ENCODE assay signal across 15 cellular contexts in genomic region chr2:9250498-9251153, GRCh38. TPM values are rescaled to one million over a fixed set of nuclear protein-coding genes. Genes with fewer than 3 reads are reported as not detected.
DNase-seq lines count a peak whose midpoint lies in the region; ATAC-seq, FAIRE-seq and TF ChIP-seq lines count a peak whose summit lies in the region.
"Had no signal": no experiment of that assay in that cellular context is flagged by ENCODE, and none has a peak within 500 bp of the region (broad histone marks: within the 10 kb centered on the region; RNA-seq: fewer than 3 reads in every experiment).

No MANE protein-coding gene starts in this region.

- no peak overlapping the region for H3K4me3 ChIP-seq in left ventricle myocardium inferior
- H3K4me3 ChIP-seq in H1 (ENCODE audit: extremely low read depth in 1 of 4, insufficient read depth in 2 of 4, low read depth in 3 of 4, low read length in 4 of 4) = no peak overlapping the region
- H3K4me3 ChIP-seq in mucosa of stomach (ENCODE audit: low read length) = no peak overlapping the region
- H3K4me3 ChIP-seq: tibial nerve had no signal

- no peak for TF ChIP-seq RAD21 in H1 (IDR thresholded peaks at IDR 0.05 in 1 of 2, conservative IDR thresholded peaks at IDR 0.05 in 1 of 2; ENCODE audit: low read depth in 2 of 2, low read length in 2 of 2)

- TF ChIP-seq EP300 in H1 (IDR thresholded peaks at IDR 0.05; ENCODE audit: borderline replicate concordance in 1 of 2, low read depth in 2 of 2, low read length in 2 of 2) = no peak

- H2BK5ac ChIP-seq in H1 (ENCODE audit: low read depth, low read length) = no peak overlapping the region

- POLR2A ChIA-PET in H1 (lab: Charles Lee; ENCODE audit: partially characterized antibody) = no interaction called here

- H3K27me3 ChIP-seq in left ventricle myocardium inferior (ENCODE audit: low read depth) = no peaks in the 10 kb centered on the region
- H3K27me3 ChIP-seq in H1 (replicated peaks in 1 of 4; ENCODE audit: control insufficient read depth in 3 of 4, extremely low read depth in 1 of 4, insufficient read depth in 3 of 4, low read length in 3 of 4) = no peaks in the 10 kb centered on the region; a peak in 1 of 7 replicates
- no peaks in the 10 kb centered on the region for H3K27me3 ChIP-seq in mucosa of stomach (ENCODE audit: control insufficient read depth, insufficient read depth, low read length)
- H3K27me3 ChIP-seq: tibial nerve had no signal

- no peak overlapping the region for H4K5ac ChIP-seq in H1 (ENCODE audit: insufficient read length, low read depth, low read length)

- H3K9ac ChIP-seq in H1 (replicated peaks in 1 of 4; ENCODE audit: extremely low read depth in 1 of 4, low read depth in 3 of 4, low read length in 3 of 4) = no peak overlapping the region
- H3K9ac ChIP-seq in mucosa of stomach (ENCODE audit: low read length) = peak overlapping the region; percentile 54

- H4K8ac ChIP-seq in H1 (ENCODE audit: extremely low read depth, insufficient read depth, low read length) = no peak overlapping the region

- CTCF ChIA-PET in H1 (lab: Charles Lee; ENCODE audit: partially characterized antibody) = interaction anchor here (0.5 to 2.5 kb wide), 3 partner anchors 11 to 1539 kb away, joined by 3 to 8 read pairs (median 3); no protein-coding TSS in a partner anchor
- CTCF ChIA-PET in activated naive CD4-positive, alpha-beta T cell treated with anti-CD3 and anti-CD28 coated beads, Interleukin-2, amount 10 ng/mL, durations not matched to agents 7 days and 5 days (lab: Charles Lee) = no interaction called here
- CTCF ChIA-PET in activated naive CD4-positive, alpha-beta T cell treated with anti-CD3 and anti-CD28 coated beads for 36 hours (lab: Charles Lee) = no interaction called here

- WGBS in H1 (ENCODE audit: extremely low coverage in 1 of 2, insufficient coverage in 1 of 2, insufficient read length in 1 of 2, insufficient replicate concordance in 2 of 2, low coverage in 1 of 2, low lambda C conversion rate in 2 of 2, missing lambda C conversion rate in 1 of 2), 2 experiments = 91 to 100% methylated on average over 2 to 12 of the region's 12 CpGs

- H3K79me2 ChIP-seq in H1 (ENCODE audit: control insufficient read depth in 1 of 2, insufficient read depth in 2 of 2, low read length in 2 of 2) = peaks cover 0 to 45% of the 10 kb centered on the region in 2 experiments; a peak in 3 of 4 replicates

- peak overlapping the region; percentile 14 for H3K4me3 Mint-ChIP-seq in type B pancreatic cell
- no peak overlapping the region for H3K4me3 Mint-ChIP-seq in activated naive CD4-positive, alpha-beta T cell treated with anti-CD3 and anti-CD28 coated beads, Interleukin-2, amount 10 ng/mL, durations not matched to agents 7 days and 5 days
- H3K4me3 Mint-ChIP-seq in activated naive CD4-positive, alpha-beta T cell treated with anti-CD3 and anti-CD28 coated beads for 36 hours = no peak overlapping the region
- H3K4me3 Mint-ChIP-seq: H9 had no signal

- H3K27ac ChIP-seq in left ventricle myocardium inferior (replicated peaks) (peak overlapping the region; percentile 62), H1 (ENCODE audit: low read depth, low read length) (no peak overlapping the region)

- intact Hi-C loops in left ventricle myocardium inferior (cut with micrococcal nuclease) = no loop called here
- intact Hi-C loops in Right ventricle myocardium inferior (cut with DNase I) = no loop called here
- intact Hi-C loops in activated naive CD4-positive, alpha-beta T cell treated with anti-CD3 and anti-CD28 coated beads for 36 hours (cut with micrococcal nuclease) = no loop called here

- H2AK5ac ChIP-seq in H1 (ENCODE audit: low read depth, low read length) = 0 out of 2 replicates have a peak overlapping the region, but pooled peaks have one; percentile 92

- TF ChIP-seq CTCF in left ventricle myocardium inferior (IDR thresholded peaks at IDR 0.05; ENCODE audit: borderline replicate concordance) (no peak), H1 (IDR thresholded peaks at IDR 0.05; ENCODE audit: control extremely low read depth in 1 of 3, insufficient read depth in 1 of 3, low read depth in 1 of 3, low read length in 3 of 3) (no peak), type B pancreatic cell (conservative IDR thresholded peaks at IDR 0.05) (no peak)

- H3K4ac ChIP-seq in H1 (replicated peaks; ENCODE audit: insufficient read length, low read depth, low read length) = no peak overlapping the region

- peaks cover 77% of the 10 kb centered on the region for H3K4me1 Mint-ChIP-seq in type B pancreatic cell (ENCODE audit: unreplicated experiment)
- no peaks in the 10 kb centered on the region for H3K4me1 Mint-ChIP-seq in activated naive CD4-positive, alpha-beta T cell treated with anti-CD3 and anti-CD28 coated beads, Interleukin-2, amount 10 ng/mL, durations not matched to agents 7 days and 5 days
- no peaks in the 10 kb centered on the region for H3K4me1 Mint-ChIP-seq in activated naive CD4-positive, alpha-beta T cell treated with anti-CD3 and anti-CD28 coated beads for 36 hours (ENCODE audit: low read depth)

- H3K36me3 ChIP-seq in left ventricle myocardium inferior = no peaks in the 10 kb centered on the region
- no peaks in the 10 kb centered on the region for H3K36me3 ChIP-seq in H1 (ENCODE audit: control insufficient read depth in 2 of 4, insufficient read depth in 4 of 4, low read length in 3 of 4)
- H3K36me3 ChIP-seq in mucosa of stomach (ENCODE audit: control insufficient read depth, insufficient read depth, low read length) = no peaks in the 10 kb centered on the region
- H3K36me3 ChIP-seq: tibial nerve had no signal

- H2BK20ac ChIP-seq in H1 (ENCODE audit: low read length) = no peak overlapping the region

- H3K27me3 Mint-ChIP-seq in type B pancreatic cell = no peaks in the 10 kb centered on the region
- H3K27me3 Mint-ChIP-seq in activated naive CD4-positive, alpha-beta T cell treated with anti-CD3 and anti-CD28 coated beads, Interleukin-2, amount 10 ng/mL, durations not matched to agents 7 days and 5 days = peaks cover 13% of the 10 kb centered on the region
- peaks cover 4% of the 10 kb centered on the region for H3K27me3 Mint-ChIP-seq in activated naive CD4-positive, alpha-beta T cell treated with anti-CD3 and anti-CD28 coated beads for 36 hours (ENCODE audit: low read depth)

- peaks cover 4% of the 10 kb centered on the region for H3K36me3 Mint-ChIP-seq in type B pancreatic cell
- H3K36me3 Mint-ChIP-seq in activated naive CD4-positive, alpha-beta T cell treated with anti-CD3 and anti-CD28 coated beads, Interleukin-2, amount 10 ng/mL, durations not matched to agents 7 days and 5 days = no peaks in the 10 kb centered on the region
- H3K36me3 Mint-ChIP-seq in activated naive CD4-positive, alpha-beta T cell treated with anti-CD3 and anti-CD28 coated beads for 36 hours (ENCODE audit: low read depth) = no peaks in the 10 kb centered on the region

- H2AFZ ChIP-seq in H1 (ENCODE audit: low read length) = no peak overlapping the region

- no peak overlapping the region for H3K23ac ChIP-seq in H1 (ENCODE audit: insufficient read length)

- DNase-seq in left ventricle myocardium inferior (no peak), Right ventricle myocardium inferior (ENCODE audit: missing footprints) (no peak), H1 (ENCODE audit: low read depth in 1 of 2, low spot score in 2 of 2) (no peak), type B pancreatic cell (ENCODE audit: extremely low spot score, unreplicated experiment) (no peak), NCI-H748 (lab: John Stamatoyannopoulos, UW; ENCODE audit: unreplicated experiment) (no peak)
- DNase-seq in activated naive CD4-positive, alpha-beta T cell treated with anti-CD3 and anti-CD28 coated beads, Interleukin-2, amount 10 ng/mL, durations not matched to agents 7 days and 5 days = no peak
- no peak for DNase-seq in activated naive CD4-positive, alpha-beta T cell treated with anti-CD3 and anti-CD28 coated beads for 36 hours
- DNase-seq: activated CD8-positive, alpha-beta memory T cell treated with anti-CD3 and anti-CD28 coated beads, Interleukin-2, amount 50 U/mL, for 4 hours; H9; Karpas-422; NCI-H1694; NK-92 treated with Interleukin-12 subunit alpha and Interleukin-12 subunit beta, amount 100 ng/mL, for 24 hours had no signal

- H3K23me2 ChIP-seq in H1 (ENCODE audit: low read depth, low read length) = no peaks in the 10 kb centered on the region

- H3K9me3 Mint-ChIP-seq in type B pancreatic cell = peaks cover 4% of the 10 kb centered on the region
- no peaks in the 10 kb centered on the region for H3K9me3 Mint-ChIP-seq in activated naive CD4-positive, alpha-beta T cell treated with anti-CD3 and anti-CD28 coated beads, Interleukin-2, amount 10 ng/mL, durations not matched to agents 7 days and 5 days
- no peaks in the 10 kb centered on the region for H3K9me3 Mint-ChIP-seq in activated naive CD4-positive, alpha-beta T cell treated with anti-CD3 and anti-CD28 coated beads for 36 hours
- H3K9me3 Mint-ChIP-seq: H9 had no signal

- no peak overlapping the region for H3K4me2 ChIP-seq in H1 (ENCODE audit: insufficient read depth in 1 of 2, low read depth in 2 of 2, low read length in 2 of 2)

- H4K20me1 ChIP-seq in H1 (replicated peaks in 1 of 2; ENCODE audit: control insufficient read depth in 1 of 2, insufficient read depth in 2 of 2, low read length in 2 of 2) = peaks cover under 1 to 5% of the 10 kb centered on the region in 2 experiments

- no peak overlapping the region for H2BK12ac ChIP-seq in H1 (ENCODE audit: low read depth, low read length)

- H3K18ac ChIP-seq in H1 (ENCODE audit: extremely low read depth, low read length) = no peak overlapping the region

- H3K4me1 ChIP-seq in left ventricle myocardium inferior (peaks cover 78% of the 10 kb centered on the region), H1 (replicated peaks in 1 of 4; ENCODE audit: control insufficient read depth in 3 of 4, insufficient read depth in 4 of 4, low read length in 3 of 4) (peaks cover 0 to 5% (median 2%) of the 10 kb centered on the region in 4 experiments; a peak in 4 of 7 replicates), mucosa of stomach (ENCODE audit: control insufficient read depth, insufficient read depth, low read length) (peaks cover 73% of the 10 kb centered on the region)

- no peak for ATAC-seq in Right ventricle myocardium inferior

- TF ChIP-seq POLR2A in H1 (IDR thresholded peaks at IDR 0.05; ENCODE audit: control extremely low read depth in 1 of 2, low read depth in 2 of 2, low read length in 2 of 2) = no peak

- no peak for FAIRE-seq in H1 (lab: Jason Lieb, UNC)
- FAIRE-seq: D721Med had no signal

- H2BK120ac ChIP-seq in H1 (replicated peaks; ENCODE audit: low read depth, low read length) = no peak overlapping the region

- peak overlapping the region; percentile 55 for H3K27ac Mint-ChIP-seq in type B pancreatic cell
- no peak overlapping the region for H3K27ac Mint-ChIP-seq in activated naive CD4-positive, alpha-beta T cell treated with anti-CD3 and anti-CD28 coated beads, Interleukin-2, amount 10 ng/mL, durations not matched to agents 7 days and 5 days
- H3K27ac Mint-ChIP-seq in activated naive CD4-positive, alpha-beta T cell treated with anti-CD3 and anti-CD28 coated beads for 36 hours = no peak overlapping the region

- no peak overlapping the region for H3K56ac ChIP-seq in H1 (replicated peaks; ENCODE audit: insufficient read length, low read depth, low read length)

- H3K79me1 ChIP-seq in H1 (ENCODE audit: low read depth, low read length) = peaks cover 9% of the 10 kb centered on the region

- H2BK15ac ChIP-seq in H1 (ENCODE audit: low read length) = no peak overlapping the region

- H3K9me3 ChIP-seq in left ventricle myocardium inferior (replicated peaks) = no peaks in the 10 kb centered on the region
- H3K9me3 ChIP-seq in H1 (ENCODE audit: insufficient read depth in 2 of 2, low read depth in 1 of 2, low read length in 1 of 2) = no peaks in the 10 kb centered on the region
- H3K9me3 ChIP-seq in mucosa of stomach (ENCODE audit: control insufficient read depth, low read length) = no peaks in the 10 kb centered on the region
- H3K9me3 ChIP-seq: tibial nerve had no signal

- no peak overlapping the region for H4K91ac ChIP-seq in H1 (replicated peaks; ENCODE audit: insufficient read length, low read length)

- H3K14ac ChIP-seq in H1 (ENCODE audit: insufficient read length) = no peak overlapping the region

RNA-seq across cellular contexts. Expression of gene ASAP2, which starts 44.0 kb away (rescaled TPM):
- 10.0 TPM for total RNA-seq in left ventricle myocardium inferior
- total RNA-seq in Right ventricle myocardium inferior = 12.9 TPM
- total RNA-seq in H1 (2021; fragmentation: NEBNext Ultra II Directional; extraction: Animal tissue kit (Norgen Biotek cat#: 25700)) = 16.6 and 18.7 TPM in 2 replicates
- 8.6 and 10.2 TPM in 2 replicates for polyA plus RNA-seq in H1 (2011; rRNA removed)
- 9.5 TPM for polyA plus RNA-seq in H1 (2011; cell fraction: cytosol; rRNA removed)
- 10.5 TPM for polyA plus RNA-seq in H1 (2011; cell fraction: nucleus; rRNA removed)
- 9.0 to 13.2 TPM (median 10.2 TPM) in 4 replicates for polyA plus RNA-seq in H1 (2012, experiment 1 of 2)
- polyA plus RNA-seq in H1 (2012, experiment 2 of 2) = 0.70 TPM
- 10.7 TPM for polyA plus RNA-seq in H1 (2013, experiment 1 of 2)
- polyA plus RNA-seq in H1 (2013, experiment 2 of 2) = 11.2 TPM
- 15.3 and 16.8 TPM in 2 replicates for polyA minus RNA-seq in H1 (2011; rRNA and poly(A)+ RNA removed)
- polyA minus RNA-seq in H1 (2011; cell fraction: cytosol; rRNA and poly(A)+ RNA removed) = 8.6 TPM
- polyA minus RNA-seq in H1 (2011; cell fraction: nucleus; rRNA and poly(A)+ RNA removed) = 19.0 TPM
- 45.6 and 49.6 TPM in 2 replicates for total RNA-seq in type B pancreatic cell (ENCODE audit: low replicate concordance)
- under 1 TPM; 0.14 to 0.15 TPM for total RNA-seq in activated naive CD4-positive, alpha-beta T cell treated with anti-CD3 and anti-CD28 coated beads for 36 hours
